In the genomic region with DNA sequence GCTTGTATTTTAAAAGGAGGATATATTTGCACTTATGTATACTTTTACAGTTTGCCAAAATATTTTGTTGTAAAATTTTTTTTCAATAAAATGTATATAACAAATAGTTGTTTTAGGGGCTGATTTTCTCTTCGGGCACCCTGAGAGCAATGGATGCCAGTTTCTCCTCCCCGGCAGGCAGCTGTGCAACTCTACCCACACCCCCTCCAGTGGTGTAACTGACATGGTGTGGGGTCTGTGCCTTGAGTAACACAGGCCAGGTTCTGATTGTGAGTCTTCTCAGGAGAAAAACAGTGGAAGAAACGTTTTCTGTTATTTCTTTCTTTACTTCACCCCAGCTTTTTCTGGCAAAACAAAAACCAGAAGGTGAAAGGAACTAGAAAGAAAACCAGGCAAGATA, we compare ENCODE assay signal across 17 cellular contexts. TPM values are rescaled to one million over a fixed set of nuclear protein-coding genes. Genes with fewer than 3 reads are reported as not detected.
"Had no signal": no experiment of that assay in that cellular context is flagged by ENCODE, and none has a peak within 500 bp of the region (broad histone marks: within the 10 kb centered on the region; RNA-seq: fewer than 3 reads in every experiment).

No MANE protein-coding gene starts in this region.

- H3K9ac ChIP-seq: neural progenitor cell, parathyroid adenoma, SK-N-SH had no signal

- H3K9me3 ChIP-seq: ascending aorta, SK-N-SH had no signal

- ATAC-seq: activated naive CD8-positive, alpha-beta T cell treated with anti-CD3 and anti-CD28 coated beads, Interleukin-2, amount 50 U/mL, for 24 hours; foreskin keratinocyte; stimulated activated memory B cell treated with anti-CD40 and anti-IgM and Interleukin-4, amounts not matched to agents 10 μg/mL and 1 μg/mL and 100 μg/mL, for 72 hours had no signal

- H3K27ac ChIP-seq: ascending aorta, foreskin keratinocyte, neural progenitor cell, parathyroid adenoma, WERI-Rb-1 had no signal

- DNase-seq: activated CD4-positive, alpha-beta T cell treated with anti-CD3 and anti-CD28 coated beads, Interleukin-2, amount 10 ng/mL, durations not matched to agents 24 days and 14 days; activated CD8-positive, alpha-beta memory T cell treated with anti-CD3 and anti-CD28 coated beads for 24 hours; activated naive CD4-positive, alpha-beta T cell treated with Interleukin-2 at 50 U/mL for 16 hours; activated naive CD8-positive, alpha-beta T cell treated with anti-CD3 and anti-CD28 coated beads, Interleukin-2, amount 50 U/mL, for 24 hours; effector CD4-positive, alpha-beta T cell; foreskin keratinocyte; head of caudate nucleus; SK-N-SH; substantia nigra; T-helper 1 cell; WERI-Rb-1 had no signal

- H3K4me3 ChIP-seq: ascending aorta, neural progenitor cell had no signal

- H3K36me3 ChIP-seq: ascending aorta, neural progenitor cell, WERI-Rb-1 had no signal

- H3K4me1 ChIP-seq: foreskin keratinocyte, parathyroid adenoma had no signal

RNA-seq across cellular contexts. Expression of gene FOXF2, which starts 6.1 kb away (rescaled TPM):
- total RNA-seq: activated CD4-positive, alpha-beta T cell treated with anti-CD3 and anti-CD28 coated beads, Interleukin-2, amount 10 ng/mL, durations not matched to agents 24 days and 14 days; bronchial epithelial cell; myocyte had no signal
- polyA plus RNA-seq: SK-N-SH had no signal
